In the genomic region with DNA sequence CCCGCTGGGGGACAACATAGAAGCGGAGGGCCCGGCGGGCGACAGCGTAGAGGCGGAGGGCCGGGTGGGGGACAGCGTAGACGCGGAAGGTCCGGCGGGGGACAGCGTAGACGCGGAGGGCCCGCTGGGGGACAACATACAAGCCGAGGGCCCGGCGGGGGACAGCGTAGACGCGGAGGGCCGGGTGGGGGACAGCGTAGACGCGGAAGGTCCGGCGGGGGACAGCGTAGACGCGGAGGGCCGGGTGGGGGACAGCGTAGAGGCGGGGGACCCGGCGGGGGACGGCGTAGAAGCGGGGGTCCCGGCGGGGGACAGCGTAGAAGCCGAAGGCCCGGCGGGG, we compare ENCODE assay signal across 12 cellular contexts. TPM values are rescaled to one million over a fixed set of nuclear protein-coding genes. Genes with fewer than 3 reads are reported as not detected.
DNase-seq lines count a peak whose midpoint lies in the region; ATAC-seq and TF ChIP-seq lines count a peak whose summit lies in the region.
"Not testable (repeated sequence)": the region's sequence is repeated elsewhere in the genome, so short reads cannot be mapped to it uniquely, and the experiment has no call there.
"Had no signal": no experiment of that assay in that cellular context is flagged by ENCODE, and none has a peak within 500 bp of the region (broad histone marks: within the 10 kb centered on the region; RNA-seq: fewer than 3 reads in every experiment).

No MANE protein-coding gene starts in this region.

- intact Hi-C loops in activated CD4-positive, alpha-beta memory T cell treated with anti-CD3 and anti-CD28 coated beads for 36 hours (cut with micrococcal nuclease); left lung (cut with DNase I): not testable (repeated sequence)
- intact Hi-C loops in ovary (cut with DNase I), result loop anchor here in 1 of 4 donors (10.0 kb wide), 1 partner anchor 65 kb away; no protein-coding TSS in a partner anchor

- H3K4me1 Mint-ChIP-seq in activated CD4-positive, alpha-beta memory T cell treated with anti-CD3 and anti-CD28 coated beads for 36 hours (ENCODE audit: low read depth), result not testable (repeated sequence)
- H3K4me1 Mint-ChIP-seq in stimulated activated naive CD8-positive, alpha-beta T cell treated with anti-CD3 and anti-CD28 coated beads, Interleukin-15, amount 100 ng/mL, for 72 hours, result peaks cover 25% of the 10 kb centered on the region

- TF ChIP-seq CTCF in AG04450 (IDR thresholded peaks at IDR 0.05; ENCODE audit: low read depth, low read length); HFF-Myc (IDR thresholded peaks at IDR 0.05; ENCODE audit: low read depth, low read length, missing control alignments); brain microvascular endothelial cell (IDR thresholded peaks at IDR 0.05; ENCODE audit: low read depth, low read length, missing control alignments); fibroblast of mammary gland (conservative IDR thresholded peaks at IDR 0.05; ENCODE audit: control insufficient read depth, insufficient read depth, low read depth, low read length); left lung (IDR thresholded peaks at IDR 0.05); ovary (IDR thresholded peaks at IDR 0.05): not testable (repeated sequence)

- 0 to 3% (median 2%) methylated on average over 31 to 46 of the region's 46 CpGs for whole genome bisulfite sequencing in ovary, 3 donors

- CTCF ChIA-PET in AG04450 (lab: Charles Lee); activated CD4-positive, alpha-beta memory T cell treated with anti-CD3 and anti-CD28 coated beads for 36 hours (lab: Charles Lee): not testable (repeated sequence)

- TF ChIP-seq POLR2A in ovary (IDR thresholded peaks at IDR 0.05), result not testable (repeated sequence)

- H3K27me3 ChIP-seq in AG04450 (ENCODE audit: control insufficient read depth, insufficient read depth, low read length), result peaks cover 81% of the 10 kb centered on the region
- peaks cover 56% of the 10 kb centered on the region for H3K27me3 ChIP-seq in brain microvascular endothelial cell (replicated peaks)
- peaks cover 28 to 72% of the 10 kb centered on the region in 2 donors for H3K27me3 ChIP-seq in left lung
- H3K27me3 ChIP-seq in ovary, result not testable (repeated sequence)

- H3K9me3 ChIP-seq in AG04450 (ENCODE audit: control insufficient read depth, insufficient read depth, low read length); left lung; ovary: not testable (repeated sequence)

- not testable (repeated sequence) for DNase-seq in AG04450 (ENCODE audit: low read depth, low spot score); HFF-Myc (ENCODE audit: extremely low read depth, low read depth); activated CD4-positive, alpha-beta memory T cell treated with anti-CD3 and anti-CD28 coated beads for 36 hours; brain microvascular endothelial cell; fibroblast of mammary gland (ENCODE audit: low read depth); left lung; ovary; stimulated activated naive CD8-positive, alpha-beta T cell treated with anti-CD3 and anti-CD28 coated beads, Interleukin-15, amount 100 ng/mL, for 72 hours

- H3K4me3 Mint-ChIP-seq in activated CD4-positive, alpha-beta memory T cell treated with anti-CD3 and anti-CD28 coated beads for 36 hours, result peak overlapping the region; percentile 36
- H3K4me3 Mint-ChIP-seq in stimulated activated naive CD8-positive, alpha-beta T cell treated with anti-CD3 and anti-CD28 coated beads, Interleukin-15, amount 100 ng/mL, for 72 hours, result peak overlapping the region; percentile 82 to 83

- H3K4me3 ChIP-seq in AG04450 (ENCODE audit: low read depth, low read length) (peak overlapping the region; percentile 25; the same call in 1 of the 2 replicates), HFF-Myc (replicated peaks; ENCODE audit: low read depth, low read length) (peak overlapping the region; percentile 24; the same call in 1 of the 2 replicates), brain microvascular endothelial cell (ENCODE audit: low read depth, low read length) (peak overlapping the region; percentile 26), fibroblast of mammary gland (ENCODE audit: control insufficient read depth, low read depth, low read length) (peak overlapping the region; percentile 20), left lung (peak overlapping the region; percentile 49 to 57), ovary (peak overlapping the region; percentile 41)

- not testable (repeated sequence) for H3K27ac ChIP-seq in AG04450 (ENCODE audit: low read depth, low read length); brain microvascular endothelial cell; ovary
- H3K27ac ChIP-seq in left lung, result peak overlapping the region; percentile 39 to 61

- not testable (repeated sequence) for H3K36me3 ChIP-seq in brain microvascular endothelial cell (replicated peaks); left lung; ovary

- not testable (repeated sequence) for H3K27ac Mint-ChIP-seq in activated CD4-positive, alpha-beta memory T cell treated with anti-CD3 and anti-CD28 coated beads for 36 hours
- peak overlapping the region in 1 of 2 donors; percentile 83 for H3K27ac Mint-ChIP-seq in stimulated activated naive CD8-positive, alpha-beta T cell treated with anti-CD3 and anti-CD28 coated beads, Interleukin-15, amount 100 ng/mL, for 72 hours

- TF ChIP-seq EP300 in ovary (IDR thresholded peaks at IDR 0.05), result not testable (repeated sequence)

- H3K4me1 ChIP-seq in left lung; ovary (ENCODE audit: insufficient read depth): not testable (repeated sequence)

- in situ Hi-C loops in brain microvascular endothelial cell (cut with HindIII; ENCODE audit: low pct_ligation_motif_present, low sequenced_read_pairs), result not testable (repeated sequence)

- ATAC-seq in left lung, result not testable (repeated sequence)
- peak; percentile 44 for ATAC-seq in stimulated activated naive CD8-positive, alpha-beta T cell treated with anti-CD3 and anti-CD28 coated beads, Interleukin-15, amount 100 ng/mL, for 72 hours

- POLR2A ChIA-PET in AG04450 (lab: Yijun Ruan, JAX); activated CD4-positive, alpha-beta memory T cell treated with anti-CD3 and anti-CD28 coated beads for 36 hours (lab: Charles Lee): not testable (repeated sequence)

- not testable (repeated sequence) for H3K9me3 Mint-ChIP-seq in activated CD4-positive, alpha-beta memory T cell treated with anti-CD3 and anti-CD28 coated beads for 36 hours; stimulated activated naive CD8-positive, alpha-beta T cell treated with anti-CD3 and anti-CD28 coated beads, Interleukin-15, amount 100 ng/mL, for 72 hours

- not testable (repeated sequence) for H3K36me3 Mint-ChIP-seq in activated CD4-positive, alpha-beta memory T cell treated with anti-CD3 and anti-CD28 coated beads for 36 hours

- H3K27me3 Mint-ChIP-seq in activated CD4-positive, alpha-beta memory T cell treated with anti-CD3 and anti-CD28 coated beads for 36 hours, result peaks cover 57% of the 10 kb centered on the region
- H3K27me3 Mint-ChIP-seq in stimulated activated naive CD8-positive, alpha-beta T cell treated with anti-CD3 and anti-CD28 coated beads, Interleukin-15, amount 100 ng/mL, for 72 hours, result peaks cover 85% of the 10 kb centered on the region

RNA-seq across cellular contexts. Expression of a gene that starts 1.1 kb away (rescaled TPM):
- polyA plus RNA-seq in AG04450 (2011; rRNA removed) (0.02 TPM in 1 of 2 replicates, not detected in the other), ovary (1 to 10 TPM; 5.9 to 6.8 TPM)
- not detected in 2 replicates for polyA minus RNA-seq in AG04450 (2011; rRNA and poly(A)+ RNA removed)
- total RNA-seq in activated CD4-positive, alpha-beta memory T cell treated with anti-CD3 and anti-CD28 coated beads for 36 hours, result under 1 TPM; 0.10 to 0.14 TPM
- total RNA-seq in left lung (10 to 100 TPM; 21.0 to 21.2 TPM), ovary (10 to 100 TPM in 2 of 7 donors, 1 to 10 TPM in 5; 1.0 to 12.2 (median 4.1) TPM)
- total RNA-seq: Caco-2, G401, myocyte, NCI-H460 had no signal

RNA-seq across cellular contexts. Expression of a gene that starts 54.9 kb away (rescaled TPM):
- polyA plus RNA-seq in AG04450 (2011; rRNA removed) (50.6 and 55.3 TPM in 2 replicates), ovary (10 to 100 TPM in 1 of 2 donors, 1 to 10 TPM in 1; 8.6 to 26.7 TPM)
- 47.1 and 50.8 TPM in 2 replicates for polyA minus RNA-seq in AG04450 (2011; rRNA and poly(A)+ RNA removed)
- total RNA-seq in activated CD4-positive, alpha-beta memory T cell treated with anti-CD3 and anti-CD28 coated beads for 36 hours, result 1 to 10 TPM; 8.6 to 9.7 TPM
- total RNA-seq in left lung (10 to 100 TPM; 29.8 to 62.6 TPM), ovary (10 to 100 TPM in 4 of 7 donors, 1 to 10 TPM in 3; 8.7 to 13.3 (median 10.0) TPM)
